Comparison of ENCODE assay signal across 1 cellular context in genomic region chr4:185127021-185127925, GRCh38.
A peak's percentile ranks its signal among the peaks of the same experiment; 100 is the strongest.
TF ChIP-seq lines count a peak whose summit lies in the region.

No MANE protein-coding gene starts in this region.

TF ChIP-seq in HepG2, 621 proteins besides CTCF, POLR2A, EP300 and RAD21 (continued from another document and continues in another):
- no peak for TF ChIP-seq MZF1 (CRISPR knock-in tag; IDR thresholded peaks at IDR 0.05; ENCODE audit: borderline replicate concordance)
- TF ChIP-seq SP4 (CRISPR knock-in tag; IDR thresholded peaks at IDR 0.05) = no peak
- no peak for TF ChIP-seq GMEB1 (CRISPR knock-in tag; IDR thresholded peaks at IDR 0.05; ENCODE audit: borderline replicate concordance)
- no peak for TF ChIP-seq ZNF784 (CRISPR knock-in tag; IDR thresholded peaks at IDR 0.05; ENCODE audit: borderline replicate concordance)
- peak; percentile 22; the same call in 1 of the 2 replicates for TF ChIP-seq ZNF280D (CRISPR knock-in tag; IDR thresholded peaks at IDR 0.05)
- no peak for TF ChIP-seq ZSCAN5A (CRISPR knock-in tag; IDR thresholded peaks at IDR 0.05; ENCODE audit: borderline replicate concordance)
- TF ChIP-seq, protein P1, sequence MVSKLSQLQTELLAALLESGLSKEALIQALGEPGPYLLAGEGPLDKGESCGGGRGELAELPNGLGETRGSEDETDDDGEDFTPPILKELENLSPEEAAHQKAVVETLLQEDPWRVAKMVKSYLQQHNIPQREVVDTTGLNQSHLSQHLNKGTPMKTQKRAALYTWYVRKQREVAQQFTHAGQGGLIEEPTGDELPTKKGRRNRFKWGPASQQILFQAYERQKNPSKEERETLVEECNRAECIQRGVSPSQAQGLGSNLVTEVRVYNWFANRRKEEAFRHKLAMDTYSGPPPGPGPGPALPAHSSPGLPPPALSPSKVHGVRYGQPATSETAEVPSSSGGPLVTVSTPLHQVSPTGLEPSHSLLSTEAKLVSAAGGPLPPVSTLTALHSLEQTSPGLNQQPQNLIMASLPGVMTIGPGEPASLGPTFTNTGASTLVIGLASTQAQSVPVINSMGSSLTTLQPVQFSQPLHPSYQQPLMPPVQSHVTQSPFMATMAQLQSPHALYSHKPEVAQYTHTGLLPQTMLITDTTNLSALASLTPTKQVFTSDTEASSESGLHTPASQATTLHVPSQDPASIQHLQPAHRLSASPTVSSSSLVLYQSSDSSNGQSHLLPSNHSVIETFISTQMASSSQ (IDR thresholded peaks at IDR 0.05; ENCODE audit: low read depth) = no peak
- TF ChIP-seq, protein P1 (CRISPR knock-in tag; IDR thresholded peaks at IDR 0.05; ENCODE audit: borderline replicate concordance) = no peak
- peak; percentile 95 for TF ChIP-seq ZNF800 (CRISPR knock-in tag; IDR thresholded peaks at IDR 0.05)
- TF ChIP-seq ZNF337 (CRISPR knock-in tag; IDR thresholded peaks at IDR 0.05; ENCODE audit: borderline replicate concordance, low read depth) = no peak
- no peak for TF ChIP-seq ZNF615 (CRISPR knock-in tag; IDR thresholded peaks at IDR 0.05; ENCODE audit: borderline replicate concordance)
- TF ChIP-seq KDM5B (CRISPR knock-in tag; IDR thresholded peaks at IDR 0.05; ENCODE audit: borderline replicate concordance) = peak; percentile 27; the same call in 1 of the 2 replicates
- TF ChIP-seq SNRNP70 (IDR thresholded peaks at IDR 0.05; ENCODE audit: low read depth, low read length) = no peak
- no peak for TF ChIP-seq ZNF18 (CRISPR knock-in tag; IDR thresholded peaks at IDR 0.05; ENCODE audit: insufficient replicate concordance)
- TF ChIP-seq RELA (CRISPR knock-in tag; IDR thresholded peaks at IDR 0.05) = no peak
- TF ChIP-seq, protein P2, sequence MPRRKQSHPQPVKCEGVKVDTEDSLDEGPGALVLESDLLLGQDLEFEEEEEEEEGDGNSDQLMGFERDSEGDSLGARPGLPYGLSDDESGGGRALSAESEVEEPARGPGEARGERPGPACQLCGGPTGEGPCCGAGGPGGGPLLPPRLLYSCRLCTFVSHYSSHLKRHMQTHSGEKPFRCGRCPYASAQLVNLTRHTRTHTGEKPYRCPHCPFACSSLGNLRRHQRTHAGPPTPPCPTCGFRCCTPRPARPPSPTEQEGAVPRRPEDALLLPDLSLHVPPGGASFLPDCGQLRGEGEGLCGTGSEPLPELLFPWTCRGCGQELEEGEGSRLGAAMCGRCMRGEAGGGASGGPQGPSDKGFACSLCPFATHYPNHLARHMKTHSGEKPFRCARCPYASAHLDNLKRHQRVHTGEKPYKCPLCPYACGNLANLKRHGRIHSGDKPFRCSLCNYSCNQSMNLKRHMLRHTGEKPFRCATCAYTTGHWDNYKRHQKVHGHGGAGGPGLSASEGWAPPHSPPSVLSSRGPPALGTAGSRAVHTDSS (CRISPR knock-in tag; conservative IDR thresholded peaks at IDR 0.05) = no peak
- TF ChIP-seq, protein P3, sequence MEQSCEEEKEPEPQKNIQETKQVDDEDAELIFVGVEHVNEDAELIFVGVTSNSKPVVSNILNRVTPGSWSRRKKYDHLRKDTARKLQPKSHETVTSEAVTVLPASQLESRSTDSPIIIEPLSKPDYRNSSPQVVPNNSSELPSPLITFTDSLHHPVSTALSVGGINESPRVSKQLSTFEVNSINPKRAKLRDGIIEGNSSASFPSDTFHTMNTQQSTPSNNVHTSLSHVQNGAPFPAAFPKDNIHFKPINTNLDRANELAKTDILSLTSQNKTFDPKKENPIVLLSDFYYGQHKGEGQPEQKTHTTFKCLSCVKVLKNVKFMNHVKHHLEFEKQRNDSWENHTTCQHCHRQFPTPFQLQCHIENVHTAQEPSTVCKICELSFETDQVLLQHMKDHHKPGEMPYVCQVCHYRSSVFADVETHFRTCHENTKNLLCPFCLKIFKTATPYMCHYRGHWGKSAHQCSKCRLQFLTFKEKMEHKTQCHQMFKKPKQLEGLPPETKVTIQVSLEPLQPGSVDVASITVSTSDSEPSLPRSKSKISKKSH (CRISPR knock-in tag; IDR thresholded peaks at IDR 0.05; ENCODE audit: borderline replicate concordance) = no peak
- TF ChIP-seq, protein P4, sequence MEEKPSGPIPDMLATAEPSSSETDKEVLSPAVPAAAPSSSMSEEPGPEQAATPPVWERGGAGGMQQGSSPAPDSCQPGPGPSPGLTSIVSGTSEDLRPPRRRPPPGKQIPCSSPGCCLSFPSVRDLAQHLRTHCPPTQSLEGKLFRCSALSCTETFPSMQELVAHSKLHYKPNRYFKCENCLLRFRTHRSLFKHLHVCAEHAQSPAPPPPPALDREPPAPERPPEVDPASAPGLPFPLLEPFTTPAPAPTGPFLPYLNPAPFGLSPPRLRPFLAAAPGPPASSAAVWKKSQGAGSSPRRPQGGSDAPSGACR (CRISPR knock-in tag; IDR thresholded peaks at IDR 0.05) = 0 out of 2 replicates have a peak, but pooled peaks have one; percentile 43
- no peak for TF ChIP-seq RAD51 (IDR thresholded peaks at IDR 0.05; ENCODE audit: borderline replicate concordance)
- no peak for TF ChIP-seq ZNF383 (CRISPR knock-in tag; IDR thresholded peaks at IDR 0.05; ENCODE audit: borderline replicate concordance)
- peak; percentile 45; the same call in 1 of the 2 replicates for TF ChIP-seq ZNF782 (CRISPR knock-in tag; IDR thresholded peaks at IDR 0.05; ENCODE audit: borderline replicate concordance)
- no peak for TF ChIP-seq ZNF7 (CRISPR knock-in tag; IDR thresholded peaks at IDR 0.05)
- no peak for TF ChIP-seq LCORL (IDR thresholded peaks at IDR 0.05)
- TF ChIP-seq LCORL (CRISPR knock-in tag; IDR thresholded peaks at IDR 0.05) = no peak
- no peak for TF ChIP-seq CCDC6 (CRISPR knock-in tag; IDR thresholded peaks at IDR 0.05)
- 0 out of 2 replicates have a peak, but pooled peaks have one; percentile 45 for TF ChIP-seq ZSCAN25 (CRISPR knock-in tag; IDR thresholded peaks at IDR 0.05)
- TF ChIP-seq ZMYM4 (CRISPR knock-in tag; IDR thresholded peaks at IDR 0.05) = peak; percentile 43; the same call in 1 of the 2 replicates
- TF ChIP-seq CENPT (CRISPR knock-in tag; IDR thresholded peaks at IDR 0.05; ENCODE audit: low read depth) = no peak
- peak; percentile 58 for TF ChIP-seq ZNF687 (CRISPR knock-in tag; IDR thresholded peaks at IDR 0.05)
